3 cellular contexts compared by ENCODE assay signal in genomic region chr13:111458739-111459138, GRCh38.
TF ChIP-seq lines count a peak whose summit lies in the region.

No MANE protein-coding gene starts in this region.

TF ChIP-seq in IMR-90, 13 proteins besides CTCF, POLR2A, EP300 and RAD21:
- TF ChIP-seq MAFK (IDR thresholded peaks at IDR 0.05; ENCODE audit: low read depth, low read length) (no peak), ELK1 (IDR thresholded peaks at IDR 0.05; ENCODE audit: borderline replicate concordance, low read depth, low read length) (no peak), CHD1 (IDR thresholded peaks at IDR 0.05; ENCODE audit: low read depth, low read length) (no peak), CEBPB (IDR thresholded peaks at IDR 0.05; ENCODE audit: low read depth, low read length) (no peak), NFE2L2 (IDR thresholded peaks at IDR 0.05; ENCODE audit: low read depth, low read length) (no peak), SMC3 (IDR thresholded peaks at IDR 0.05; ENCODE audit: low read depth, low read length) (no peak), MXI1 (IDR thresholded peaks at IDR 0.05; ENCODE audit: borderline replicate concordance, low read depth, low read length) (no peak), BHLHE40 (IDR thresholded peaks at IDR 0.05; ENCODE audit: low read depth, low read length) (no peak), RFX5 (IDR thresholded peaks at IDR 0.05; ENCODE audit: low read depth, low read length) (no peak), MAZ (IDR thresholded peaks at IDR 0.05; ENCODE audit: borderline replicate concordance, low read depth, low read length) (no peak), RCOR1 (IDR thresholded peaks at IDR 0.05; ENCODE audit: insufficient replicate concordance, low read length) (no peak), USF2 (IDR thresholded peaks at IDR 0.05; ENCODE audit: low read depth, low read length) (no peak), FOS (IDR thresholded peaks at IDR 0.05; ENCODE audit: low read depth, low read length) (no peak)
TF ChIP-seq in IMR-90: peak in this region for 0.

TF ChIP-seq in H1, 55 proteins besides CTCF, POLR2A, EP300 and RAD21:
- TF ChIP-seq CREB1 (IDR thresholded peaks at IDR 0.05) (no peak), RNF2 (IDR thresholded peaks at IDR 0.05; ENCODE audit: borderline replicate concordance, low read depth, low read length, missing control alignments, poor library complexity, severe bottlenecking) (no peak), RBBP5 (IDR thresholded peaks at IDR 0.05; ENCODE audit: borderline replicate concordance, low read depth, low read length) (no peak), NANOG (IDR thresholded peaks at IDR 0.05; ENCODE audit: insufficient read depth, low read depth, low read length, poor library complexity, severe bottlenecking) (no peak)
TF ChIP-seq in H1: peak in this region for 0.

TF ChIP-seq in GM23338, 12 proteins besides CTCF, POLR2A, EP300 and RAD21:
- no peak for TF ChIP-seq ZNF114 (CRISPR knock-in tag; IDR thresholded peaks at IDR 0.05)
- TF ChIP-seq NANOG (IDR thresholded peaks at IDR 0.05; ENCODE audit: borderline replicate concordance): no peak
- TF ChIP-seq ETS1 (IDR thresholded peaks at IDR 0.05): no peak
- TF ChIP-seq JUNB (IDR thresholded peaks at IDR 0.05; ENCODE audit: unreplicated experiment): no peak
- no peak for TF ChIP-seq ZNF462 (CRISPR knock-in tag; IDR thresholded peaks at IDR 0.05)
- no peak for TF ChIP-seq STAT1 (IDR thresholded peaks at IDR 0.05; ENCODE audit: unreplicated experiment)
- no peak for TF ChIP-seq EZH2 (IDR thresholded peaks at IDR 0.05; ENCODE audit: low read depth, unreplicated experiment)
- no peak for TF ChIP-seq POLR2AphosphoS5 (IDR thresholded peaks at IDR 0.05; ENCODE audit: low read depth)
- no peak for TF ChIP-seq CREB1 (CRISPR knock-in tag; IDR thresholded peaks at IDR 0.05; ENCODE audit: low read depth)
- no peak for TF ChIP-seq ZNF331 (CRISPR knock-in tag; IDR thresholded peaks at IDR 0.05; ENCODE audit: low read depth)
- TF ChIP-seq EZH2phosphoT487 (IDR thresholded peaks at IDR 0.05; ENCODE audit: unreplicated experiment): no peak
- no peak for TF ChIP-seq REST (IDR thresholded peaks at IDR 0.05; ENCODE audit: unreplicated experiment)
